Comparison of ENCODE assay signal across 7 cellular contexts in the genomic region with DNA sequence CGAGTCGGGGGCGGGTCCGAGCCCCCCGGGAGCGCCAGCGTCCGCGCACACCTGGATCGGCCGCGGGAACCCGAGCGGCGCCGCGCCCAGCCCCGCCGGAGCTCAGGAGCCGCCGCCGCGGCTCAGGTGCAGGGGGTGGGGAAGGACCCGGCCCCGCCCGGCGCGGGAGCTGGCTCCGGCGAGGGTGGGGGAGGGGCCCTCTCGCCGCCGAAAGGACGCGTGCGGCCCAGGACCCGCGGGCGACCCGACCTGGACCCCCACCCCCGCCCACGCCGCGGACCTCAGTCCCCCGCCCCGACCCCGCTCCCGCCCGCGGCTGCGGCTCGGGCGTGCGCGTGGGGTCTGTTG. TPM values are rescaled to one million over a fixed set of nuclear protein-coding genes. Genes with fewer than 3 reads are reported as not detected.
DNase-seq lines count a peak whose midpoint lies in the region; ATAC-seq and TF ChIP-seq lines count a peak whose summit lies in the region.

Gene SHANK2 (minus strand): TSS at position 144 of the 348 bp plus-strand sequence. CDS start 105,251 bp downstream, outside the sequence.

- peak; percentile 46 for DNase-seq in HPDE6-E6E7 (ENCODE audit: extremely low spot score)
- DNase-seq in brain microvascular endothelial cell = no peak
- peak in 1 of 2 donors; percentile 84 for DNase-seq in left lung
- no peak for DNase-seq in superior temporal gyrus (ENCODE audit: extremely low spot score)
- no peak for DNase-seq in NCI-H526 treated with DMSO at 0.1 percent for 48 hours (lab: John Stamatoyannopoulos, UW)
- no peak for DNase-seq in KG1 (lab: John Stamatoyannopoulos, UW)

- H3K4me3 ChIP-seq in brain microvascular endothelial cell (ENCODE audit: low read depth, low read length) (peak within 1 kb of the TSS; percentile 41), left lung (peak within 1 kb of the TSS; percentile 44 to 46), stomach smooth muscle (ENCODE audit: low read length in 2 of 2) (peak within 1 kb of the TSS; percentile 65 to 76)

- no peak within 1 kb of the TSS for H3K27ac ChIP-seq in brain microvascular endothelial cell
- peak within 1 kb of the TSS; percentile 74 to 78 for H3K27ac ChIP-seq in left lung
- H3K27ac ChIP-seq in stomach smooth muscle (ENCODE audit: low read length) = no peak within 1 kb of the TSS

- H3K27me3 ChIP-seq in brain microvascular endothelial cell (replicated peaks) (peaks cover 32% of the 10 kb centered on the region), left lung (peaks cover 26 to 86% of the 10 kb centered on the region in 2 donors), stomach smooth muscle (ENCODE audit: control insufficient read depth in 1 of 2, insufficient read depth in 2 of 2, low read length in 2 of 2) (peaks cover 0 to 8% of the 10 kb centered on the region in 2 donors)

- peak; percentile 64 for ATAC-seq in left lung

- in situ Hi-C loops in brain microvascular endothelial cell (cut with HindIII; ENCODE audit: low pct_ligation_motif_present, low sequenced_read_pairs) = no loop called here

- H3K9ac ChIP-seq in stomach smooth muscle (ENCODE audit: low read length in 2 of 2) = peak within 1 kb of the TSS in 1 of 2 donors; percentile 48

- no peaks in the 10 kb centered on the region for H3K9me3 ChIP-seq in left lung
- H3K9me3 ChIP-seq in stomach smooth muscle (ENCODE audit: control insufficient read depth in 2 of 2, low read length in 2 of 2) = no peaks in the 10 kb centered on the region

- TF ChIP-seq CTCF in brain microvascular endothelial cell (IDR thresholded peaks at IDR 0.05; ENCODE audit: low read depth, low read length, missing control alignments) (no peak), left lung (IDR thresholded peaks at IDR 0.05) (no peak)

- no peaks in the 10 kb centered on the region for H3K36me3 ChIP-seq in brain microvascular endothelial cell (replicated peaks)
- H3K36me3 ChIP-seq in left lung = no peaks in the 10 kb centered on the region
- no peaks in the 10 kb centered on the region for H3K36me3 ChIP-seq in stomach smooth muscle (ENCODE audit: control insufficient read depth in 2 of 2, insufficient read depth in 2 of 2, low read length in 2 of 2)

- intact Hi-C loops in left lung (cut with DNase I) = no loop called here

- H3K4me1 ChIP-seq in left lung (peaks cover 0 to 13% of the 10 kb centered on the region in 2 donors), stomach smooth muscle (ENCODE audit: control insufficient read depth, insufficient read depth, low read length) (peaks cover 34% of the 10 kb centered on the region)

RNA-seq across cellular contexts. Expression of gene SHANK2, which starts in this region (rescaled TPM):
- total RNA-seq in left lung = 10 to 100 TPM; 33.2 to 44.0 TPM

Comparison
In these comparisons a context has a peak if more than half of its experiments do, and no peak if none do; other contexts are left out.
1. H3K27ac ChIP-seq: peak in left lung (2 of 2); none in brain microvascular endothelial cell (single experiment) and stomach smooth muscle (single experiment).
2. Peak in every context shown above with its lines, with median percentiles within 50 percentile points of each other: H3K4me3 ChIP-seq.